In genomic region chr19:51986309-51987291, GRCh38 we compare ENCODE assay signal across 8 cellular contexts. TPM values are rescaled to one million over a fixed set of nuclear protein-coding genes. Genes with fewer than 3 reads are reported as not detected.
DNase-seq lines count a peak whose midpoint lies in the region; ATAC-seq and TF ChIP-seq lines count a peak whose summit lies in the region.

TSS of gene ZNF350 (minus strand) at chr19:51986840. CDS start at chr19:51974360, 12,480 bp downstream.

- peak; percentile 73 for TF ChIP-seq POLR2A in erythroblast (IDR thresholded peaks at IDR 0.05; ENCODE audit: low read length)

- H3K4me2 ChIP-seq in BLaER1 = peak within 1 kb of the TSS; percentile 96

- peak; percentile 87 for DNase-seq in HT-29 (ENCODE audit: low spot score)
- DNase-seq in OCI-M1 (lab: John Stamatoyannopoulos, UW) = peak; percentile 98
- DNase-seq in activated T-cell treated with anti-CD3 and anti-CD28 coated beads, Interleukin-2, amount 50 U/mL, for 24 hours = peak; percentile 84
- DNase-seq in erythroblast (lab: John Stamatoyannopoulos, UW) = peak; percentile 92 to 96
- DNase-seq in stimulated activated CD8-positive, alpha-beta memory T cell treated with anti-CD3 and anti-CD28 coated beads, Interleukin-4, amount 100 ng/mL, for 4 hours (ENCODE audit: low read depth in 2 of 2, low spot score in 1 of 2) = peak; percentile 68 to 76

- H3K4me1 ChIP-seq in BLaER1 (peaks cover 9% of the 10 kb centered on the region), mucosa of rectum (ENCODE audit: control insufficient read depth in 2 of 2, insufficient read depth in 2 of 2, low read length in 2 of 2) (peaks cover 0 to 7% of the 10 kb centered on the region in 2 donors)

- peaks cover 24% of the 10 kb centered on the region for H3K4me1 Mint-ChIP-seq in activated T-cell treated with anti-CD3 and anti-CD28 coated beads, Interleukin-2, amount 50 U/mL, for 24 hours (ENCODE audit: low read depth)

- peaks cover 87% of the 10 kb centered on the region for H3K9me3 ChIP-seq in BLaER1
- H3K9me3 ChIP-seq in mucosa of rectum (ENCODE audit: control insufficient read depth in 2 of 2, low read length in 2 of 2) = peaks cover 10 to 36% of the 10 kb centered on the region in 2 donors

- H3K27ac ChIP-seq in BLaER1 = peak within 1 kb of the TSS; percentile 85
- H3K27ac ChIP-seq in mucosa of rectum (ENCODE audit: low read depth in 2 of 2, low read length in 2 of 2) = peak within 1 kb of the TSS; percentile 64 to 67

- peak; percentile 73 for ATAC-seq in GM19351 (IDR thresholded peaks at IDR 0.05; ENCODE audit: unreplicated experiment)

- H4K20me1 ChIP-seq in BLaER1 = no peaks in the 10 kb centered on the region

- H3K27me3 Mint-ChIP-seq in activated T-cell treated with anti-CD3 and anti-CD28 coated beads, Interleukin-2, amount 50 U/mL, for 24 hours = no peaks in the 10 kb centered on the region

- H3K36me3 ChIP-seq in BLaER1 = peaks cover 37% of the 10 kb centered on the region
- peaks cover 9 to 12% of the 10 kb centered on the region in 2 donors for H3K36me3 ChIP-seq in mucosa of rectum (ENCODE audit: control insufficient read depth in 2 of 2, insufficient read depth in 2 of 2, low read length in 2 of 2)

- peaks cover 63% of the 10 kb centered on the region for H3K9me3 Mint-ChIP-seq in activated T-cell treated with anti-CD3 and anti-CD28 coated beads, Interleukin-2, amount 50 U/mL, for 24 hours

- H3K27me3 ChIP-seq in BLaER1 (no peaks in the 10 kb centered on the region), mucosa of rectum (ENCODE audit: control insufficient read depth in 2 of 2, insufficient read depth in 2 of 2, low read length in 2 of 2) (no peaks in the 10 kb centered on the region)

- H3K4me3 ChIP-seq in BLaER1 (peak within 1 kb of the TSS; percentile 86), mucosa of rectum (ENCODE audit: low read length in 2 of 2) (peak within 1 kb of the TSS; percentile 80 to 100)

- peak within 1 kb of the TSS; percentile 97 for H3K4me3 Mint-ChIP-seq in activated T-cell treated with anti-CD3 and anti-CD28 coated beads, Interleukin-2, amount 50 U/mL, for 24 hours

- H3K9ac ChIP-seq in BLaER1 (peak within 1 kb of the TSS; percentile 90), mucosa of rectum (ENCODE audit: low read depth in 1 of 2, low read length in 2 of 2) (peak within 1 kb of the TSS; percentile 80 to 94)

- peak within 1 kb of the TSS; percentile 91 for H3K27ac Mint-ChIP-seq in activated T-cell treated with anti-CD3 and anti-CD28 coated beads, Interleukin-2, amount 50 U/mL, for 24 hours

- peaks cover 78% of the 10 kb centered on the region for H3K36me3 Mint-ChIP-seq in activated T-cell treated with anti-CD3 and anti-CD28 coated beads, Interleukin-2, amount 50 U/mL, for 24 hours (ENCODE audit: low read depth)

RNA-seq across cellular contexts. Expression of gene ZNF350, which starts in this region (rescaled TPM):
- total RNA-seq in HT-29 (2014; rRNA removed; shearing (Covaris generic)) = 1.3 and 1.9 TPM in 2 replicates

Comparison
In these comparisons a context has a peak if more than half of its experiments do, and no peak if none do; other contexts are left out.
1. Peak in every context shown above with its lines: DNase-seq, ATAC-seq, H3K4me3 ChIP-seq and H3K27ac ChIP-seq.